In genomic region chr3:160564949-160565441, GRCh38 we compare ENCODE assay signal across 8 cellular contexts. TPM values are rescaled to one million over a fixed set of nuclear protein-coding genes. Genes with fewer than 3 reads are reported as not detected.
DNase-seq lines count a peak whose midpoint lies in the region; ATAC-seq, FAIRE-seq and TF ChIP-seq lines count a peak whose summit lies in the region.

No MANE protein-coding gene starts in this region.

- peak overlapping the region; percentile 90; the same call in 2 of the 3 replicates for H3K4me2 ChIP-seq in A549

- 4% methylated on average over 13 of the region's 62 CpGs for WGBS in A549 (ENCODE audit: missing lambda C conversion rate)

- no peak for TF ChIP-seq RAD21 in A549 (conservative IDR thresholded peaks at IDR 0.05 in 1 of 2, IDR thresholded peaks at IDR 0.05 in 1 of 2)

- no peaks in the 10 kb centered on the region for H3K27me3 Mint-ChIP-seq in nephron (ENCODE audit: low read depth)

- peak overlapping the region; percentile 85 for H3K4me3 ChIP-seq in A549
- H3K4me3 ChIP-seq in tibial artery = peak overlapping the region; percentile 75 to 88

- intact Hi-C loops in tibial artery (cut with DNase I; ENCODE audit: low total_unique reads) = loop anchor here (10.0 kb wide), 1 partner anchor 160 kb away; no protein-coding TSS in a partner anchor

- H3K4me3 Mint-ChIP-seq in nephron = peak overlapping the region; percentile 97 to 99 (median 97)

- peaks cover 16% of the 10 kb centered on the region for H3K9me3 Mint-ChIP-seq in nephron

- CTCF ChIA-PET in A549 (lab: Yijun Ruan, JAX) = no interaction called here

- H3K36me3 ChIP-seq in tibial artery = peaks cover 0 to 11% (median 0%) of the 10 kb centered on the region in 3 donors

- peak overlapping the region; percentile 98 to 100 (median 98) for H3K27ac Mint-ChIP-seq in nephron

- no peak for TF ChIP-seq CTCF in A549 (IDR thresholded peaks at IDR 0.05)
- TF ChIP-seq CTCF in nephron (IDR thresholded peaks at IDR 0.05; ENCODE audit: unreplicated experiment in 3 of 3) = no peak
- no peak for TF ChIP-seq CTCF in tibial artery (IDR thresholded peaks at IDR 0.05)

- DNase-seq in A549 (ENCODE audit: low read depth in 1 of 2, low spot score in 1 of 2) (peak; percentile 26 to 76), NCI-H2196 treated with DMSO at 0.1 percent for 48 hours (lab: John Stamatoyannopoulos, UW; ENCODE audit: unreplicated experiment) (peak; percentile 74), activated T-cell treated with anti-CD3 and anti-CD28 coated beads for 48 hours (ENCODE audit: low read depth) (peak; percentile 54), fibroblast of gingiva (ENCODE audit: low read depth) (peak; percentile 65), tibial artery (peak in 1 of 2 donors; percentile 73)

- H3K27me3 ChIP-seq in tibial artery = no peaks in the 10 kb centered on the region

- POLR2A ChIA-PET in A549 (lab: Yijun Ruan, JAX) = interaction anchor here (0.7 to 1.8 kb wide), 3 partner anchors 10 to 115 kb away, joined by 3 to 5 read pairs (median 3); partner anchors contain the start of gene TRIM59

- no peak for FAIRE-seq in A549 (lab: Jason Lieb, UNC)

- H3K9me3 ChIP-seq in A549 (no peaks in the 10 kb centered on the region), tibial artery (no peaks in the 10 kb centered on the region)

- H3K27ac ChIP-seq in A549 (peak overlapping the region; percentile 98), tibial artery (peak overlapping the region; percentile 96 to 99)

- H3K4me1 ChIP-seq in A549 (peaks cover 43% of the 10 kb centered on the region; the same call in 2 of the 3 replicates), tibial artery (peaks cover 0 to 49% (median 29%) of the 10 kb centered on the region in 4 donors)

- no peak for TF ChIP-seq POLR2A in A549 (IDR thresholded peaks at IDR 0.05; ENCODE audit: low read length)
- no peak for TF ChIP-seq POLR2A in GM18505 (IDR thresholded peaks at IDR 0.05; ENCODE audit: borderline replicate concordance, extremely low read depth, insufficient read depth, insufficient read length)

- peaks cover 39% of the 10 kb centered on the region for H3K4me1 Mint-ChIP-seq in nephron

- ATAC-seq in A549 = peak; percentile 78 to 84
- peak; percentile 50 for ATAC-seq in GM18505 (IDR thresholded peaks at IDR 0.05; ENCODE audit: unreplicated experiment)
- peak; percentile 46 for ATAC-seq in HG02943 (IDR thresholded peaks at IDR 0.05; ENCODE audit: low read depth, unreplicated experiment)

- TF ChIP-seq EP300 in A549 (IDR thresholded peaks at IDR 0.05) = no peak

- peaks cover 65% of the 10 kb centered on the region for H3K36me3 Mint-ChIP-seq in nephron (ENCODE audit: low read depth)

TF ChIP-seq in A549, 52 proteins besides CTCF, POLR2A, EP300 and RAD21:
- no peak for TF ChIP-seq MYC (IDR thresholded peaks at IDR 0.05; ENCODE audit: borderline replicate concordance, low read length)
- TF ChIP-seq JUN (IDR thresholded peaks at IDR 0.05) = peak in 1 of 2 experiments; percentile 37; a peak in 2 of 5 replicates
- TF ChIP-seq CHD2 (IDR thresholded peaks at IDR 0.05; ENCODE audit: low read length, partially characterized antibody) = no peak
- no peak for TF ChIP-seq HOXB5 (CRISPR knock-in tag; IDR thresholded peaks at IDR 0.05)
- peak; percentile 78 for TF ChIP-seq PHF8 (IDR thresholded peaks at IDR 0.05; ENCODE audit: borderline replicate concordance, low read depth)
- no peak for TF ChIP-seq CHD4 (IDR thresholded peaks at IDR 0.05; ENCODE audit: borderline replicate concordance)
- TF ChIP-seq RCOR1 (IDR thresholded peaks at IDR 0.05; ENCODE audit: low read depth, low read length) = no peak
- no peak for TF ChIP-seq HOXB13 (CRISPR knock-in tag; IDR thresholded peaks at IDR 0.05; ENCODE audit: low read depth)
- TF ChIP-seq, protein P1, sequence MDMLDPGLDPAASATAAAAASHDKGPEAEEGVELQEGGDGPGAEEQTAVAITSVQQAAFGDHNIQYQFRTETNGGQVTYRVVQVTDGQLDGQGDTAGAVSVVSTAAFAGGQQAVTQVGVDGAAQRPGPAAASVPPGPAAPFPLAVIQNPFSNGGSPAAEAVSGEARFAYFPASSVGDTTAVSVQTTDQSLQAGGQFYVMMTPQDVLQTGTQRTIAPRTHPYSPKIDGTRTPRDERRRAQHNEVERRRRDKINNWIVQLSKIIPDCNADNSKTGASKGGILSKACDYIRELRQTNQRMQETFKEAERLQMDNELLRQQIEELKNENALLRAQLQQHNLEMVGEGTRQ (IDR thresholded peaks at IDR 0.05) = no peak

RNA-seq across cellular contexts. Expression of gene KPNA4, which starts 0.4 kb away (rescaled TPM):
- 31.8 and 36.5 TPM in 2 replicates for polyA plus RNA-seq in A549 (2011; rRNA removed)
- polyA plus RNA-seq in A549 (2012; cell fraction: cytosol; rRNA removed) = 8.1 and 9.0 TPM in 2 replicates
- polyA plus RNA-seq in A549 (2012; cell fraction: nucleus; rRNA removed) = 4.3 and 6.1 TPM in 2 replicates
- polyA plus RNA-seq in A549 (2017; fragmentation: RNase III; extraction: RNeasy Plus Mini Kit Qiagen cat#74134 plus additional on column Dnase treatment) = 35.0 to 41.1 TPM (median 37.6 TPM) in 3 replicates
- polyA minus RNA-seq in A549 (2011; rRNA and poly(A)+ RNA removed) = 39.1 and 46.3 TPM in 2 replicates
